In the genomic region with DNA sequence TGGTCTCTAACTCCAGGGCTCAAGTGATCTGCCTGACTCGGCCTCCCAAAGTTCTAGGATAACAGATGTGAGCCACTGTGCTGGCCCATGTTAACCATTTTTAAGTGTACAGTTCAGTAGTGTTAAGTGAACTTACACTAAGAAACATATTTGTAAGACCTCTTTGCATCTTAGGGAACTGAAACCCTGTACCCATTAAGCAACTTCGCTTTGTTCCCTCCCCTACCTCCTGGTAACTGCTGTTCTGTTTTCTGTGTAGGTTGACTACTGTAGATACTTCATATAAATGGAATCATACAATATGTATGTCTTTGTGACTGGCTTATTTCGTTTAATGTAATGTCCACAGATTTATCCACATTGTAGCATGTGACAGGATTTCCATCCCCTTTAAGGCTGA, we compare ENCODE assay signal across 21 cellular contexts. TPM values are rescaled to one million over a fixed set of nuclear protein-coding genes. Genes with fewer than 3 reads are reported as not detected.
DNase-seq lines count a peak whose midpoint lies in the region; ATAC-seq, FAIRE-seq and TF ChIP-seq lines count a peak whose summit lies in the region.
"Had no signal": no experiment of that assay in that cellular context is flagged by ENCODE, and none has a peak within 500 bp of the region (broad histone marks: within the 10 kb centered on the region; RNA-seq: fewer than 3 reads in every experiment).

No MANE protein-coding gene starts in this region.

- peak; percentile 54 for ATAC-seq in HG03066 (IDR thresholded peaks at IDR 0.05; ENCODE audit: low read depth, unreplicated experiment)
- ATAC-seq in memory B cell (ENCODE audit: low read depth) = peak; percentile 100
- ATAC-seq in activated CD4-positive, alpha-beta T cell treated with anti-CD3 and anti-CD28 coated beads for 36 hours = no peak

- peak; percentile 40 for FAIRE-seq in GM12892 (lab: Jason Lieb, UNC)
- FAIRE-seq: bronchial epithelial cell, GM19239 had no signal

- H3K36me3 ChIP-seq in OCI-LY3 (replicated peaks; ENCODE audit: low read depth, low read length) = peaks cover 11% of the 10 kb centered on the region
- H3K36me3 ChIP-seq: ovary had no signal

- H3K4me3 Mint-ChIP-seq in memory B cell = no peak overlapping the region
- no peak overlapping the region for H3K4me3 Mint-ChIP-seq in activated CD4-positive, alpha-beta T cell treated with anti-CD3 and anti-CD28 coated beads for 36 hours
- H3K4me3 Mint-ChIP-seq: activated T-helper 1 cell treated with anti-CD3 and anti-CD28 coated beads, Interleukin-12 subunit alpha, Interleukin-12 subunit beta, Interleukin-2, Interleukin-4 antibody, amounts not matched to agents 30 ng/mL and 10 ng/mL and 1 ng/mL, durations not matched to agents 14 hours and 24 hours and 36 hours had no signal

- TF ChIP-seq POLR2A in GM12892 (IDR thresholded peaks at IDR 0.05; ENCODE audit: low read depth, low read length) = no peak

- TF ChIP-seq CTCF in OCI-LY3 (IDR thresholded peaks at IDR 0.05; ENCODE audit: low read depth, low read length) = no peak

- H3K27ac Mint-ChIP-seq in memory B cell = peak overlapping the region; percentile 53
- H3K27ac Mint-ChIP-seq in activated CD4-positive, alpha-beta T cell treated with anti-CD3 and anti-CD28 coated beads for 36 hours = no peak overlapping the region
- H3K27ac Mint-ChIP-seq: activated T-helper 1 cell treated with anti-CD3 and anti-CD28 coated beads, Interleukin-12 subunit alpha, Interleukin-12 subunit beta, Interleukin-2, Interleukin-4 antibody, amounts not matched to agents 30 ng/mL and 10 ng/mL and 1 ng/mL, durations not matched to agents 14 hours and 24 hours and 36 hours had no signal

- H3K27me3 Mint-ChIP-seq in memory B cell = no peaks in the 10 kb centered on the region
- H3K27me3 Mint-ChIP-seq in activated CD4-positive, alpha-beta T cell treated with anti-CD3 and anti-CD28 coated beads for 36 hours = no peaks in the 10 kb centered on the region

- no peak overlapping the region for H2AFZ ChIP-seq in OCI-LY3 (ENCODE audit: low read depth, low read length)

- peaks cover 40% of the 10 kb centered on the region for H3K79me2 ChIP-seq in OCI-LY3 (ENCODE audit: low read length)

- no peaks in the 10 kb centered on the region for H3K27me3 ChIP-seq in OCI-LY3 (ENCODE audit: low read depth, low read length)
- H3K27me3 ChIP-seq: ovary, testis had no signal

- peaks cover 11% of the 10 kb centered on the region for H3K4me1 ChIP-seq in OCI-LY3 (ENCODE audit: low read length)
- H3K4me1 ChIP-seq: Caco-2, testis had no signal

- no peak overlapping the region for H3K9ac ChIP-seq in OCI-LY3 (ENCODE audit: low read length)

- H3K27ac ChIP-seq in OCI-LY3 (ENCODE audit: low read length) = peak overlapping the region; percentile 70
- H3K27ac ChIP-seq: ovary, testis, WERI-Rb-1 had no signal

- no peaks in the 10 kb centered on the region for H4K20me1 ChIP-seq in OCI-LY3 (ENCODE audit: insufficient read depth, low read length)

- peaks cover 13% of the 10 kb centered on the region for H3K36me3 Mint-ChIP-seq in memory B cell
- H3K36me3 Mint-ChIP-seq in activated CD4-positive, alpha-beta T cell treated with anti-CD3 and anti-CD28 coated beads for 36 hours (ENCODE audit: low read depth) = peaks cover 42% of the 10 kb centered on the region

- no peaks in the 10 kb centered on the region for H3K9me3 ChIP-seq in OCI-LY3 (ENCODE audit: insufficient read depth, low read length)
- H3K9me3 ChIP-seq: Caco-2, ovary, testis had no signal

- CTCF ChIA-PET in activated CD4-positive, alpha-beta T cell treated with anti-CD3 and anti-CD28 coated beads for 36 hours (lab: Charles Lee) = interaction anchor here (0.6 kb wide), 1 partner anchor 8 kb away, joined by 3 read pairs; no protein-coding TSS in a partner anchor

- H3K4me1 Mint-ChIP-seq in memory B cell = peaks cover 9% of the 10 kb centered on the region
- no peaks in the 10 kb centered on the region for H3K4me1 Mint-ChIP-seq in activated CD4-positive, alpha-beta T cell treated with anti-CD3 and anti-CD28 coated beads for 36 hours

- intact Hi-C loops in activated CD4-positive, alpha-beta T cell treated with anti-CD3 and anti-CD28 coated beads for 36 hours (cut with DNase I, micrococcal nuclease) = no loop called here

- H3K4me3 ChIP-seq in OCI-LY3 (ENCODE audit: low read length) = no peak overlapping the region
- H3K4me3 ChIP-seq: ovary, testis had no signal

- H3K4me2 ChIP-seq in OCI-LY3 (ENCODE audit: low read length) = peak overlapping the region; percentile 30

- POLR2A ChIA-PET in activated CD4-positive, alpha-beta T cell treated with anti-CD3 and anti-CD28 coated beads for 36 hours (lab: Charles Lee) = no interaction called here

- DNase-seq in GM12892 (ENCODE audit: insufficient read length) (no peak), memory B cell (ENCODE audit: low spot score in 2 of 2) (peak in 1 of 2 donors; percentile 28), HuH-7 (ENCODE audit: low spot score) (no peak), DMS79 treated with DMSO at 0.1 percent for 48 hours (lab: John Stamatoyannopoulos, UW) (no peak)
- DNase-seq in activated CD4-positive, alpha-beta T cell treated with anti-CD3 and anti-CD28 coated beads, Interleukin-2, amount 50 U/mL, for 1 hour = no peak
- DNase-seq in activated CD4-positive, alpha-beta T cell treated with anti-CD3 and anti-CD28 coated beads for 36 hours = no peak
- DNase-seq: activated CD8-positive, alpha-beta memory T cell treated with anti-CD3 and anti-CD28 coated beads for 24 hours; Caco-2; NCI-H2029; NCI-H526 treated with DMSO at 0.1 percent for 48 hours; ovary; testis; WERI-Rb-1 had no signal

- H3K9me3 Mint-ChIP-seq in memory B cell = no peaks in the 10 kb centered on the region
- no peaks in the 10 kb centered on the region for H3K9me3 Mint-ChIP-seq in activated CD4-positive, alpha-beta T cell treated with anti-CD3 and anti-CD28 coated beads for 36 hours (ENCODE audit: low read depth)
- H3K9me3 Mint-ChIP-seq: activated T-helper 1 cell treated with anti-CD3 and anti-CD28 coated beads, Interleukin-12 subunit alpha, Interleukin-12 subunit beta, Interleukin-2, Interleukin-4 antibody, amounts not matched to agents 30 ng/mL and 10 ng/mL and 1 ng/mL, durations not matched to agents 14 hours and 24 hours and 36 hours had no signal

RNA-seq across cellular contexts. Expression of gene NUDC, which starts 11.0 kb away (rescaled TPM):
- polyA plus RNA-seq in GM12892 (2012; ENCODE audit: missing spikeins) = 48.0 TPM
- total RNA-seq in activated CD4-positive, alpha-beta T cell treated with anti-CD3 and anti-CD28 coated beads for 36 hours = 100 to 1,000 TPM in 1 of 2 experiments, 10 to 100 TPM in 1; 95.9 to 101 TPM

RNA-seq across cellular contexts. Expression of gene NR0B2, which starts 18.8 kb away (rescaled TPM):
- not detected for polyA plus RNA-seq in GM12892 (2012; ENCODE audit: missing spikeins)
- total RNA-seq in activated CD4-positive, alpha-beta T cell treated with anti-CD3 and anti-CD28 coated beads for 36 hours = not detected
- total RNA-seq: activated T-helper 1 cell treated with anti-CD3 and anti-CD28 coated beads, Interleukin-12 subunit alpha, Interleukin-12 subunit beta, Interleukin-2, Interleukin-4 antibody, amounts not matched to agents 30 ng/mL and 10 ng/mL and 1 ng/mL, durations not matched to agents 14 hours and 24 hours and 36 hours; bronchial epithelial cell; dermis microvascular lymphatic vessel endothelial cell; epithelial cell of proximal tubule; M059J had no signal

RNA-seq across cellular contexts. Expression of gene KDF1, which starts 27.7 kb away (rescaled TPM):
- polyA plus RNA-seq in GM12892 (2012; ENCODE audit: missing spikeins) = 0.15 TPM
- under 1 TPM; 0.30 to 0.39 TPM for total RNA-seq in activated CD4-positive, alpha-beta T cell treated with anti-CD3 and anti-CD28 coated beads for 36 hours
- total RNA-seq: activated T-helper 1 cell treated with anti-CD3 and anti-CD28 coated beads, Interleukin-12 subunit alpha, Interleukin-12 subunit beta, Interleukin-2, Interleukin-4 antibody, amounts not matched to agents 30 ng/mL and 10 ng/mL and 1 ng/mL, durations not matched to agents 14 hours and 24 hours and 36 hours; dermis microvascular lymphatic vessel endothelial cell; M059J had no signal

RNA-seq across cellular contexts. Expression of gene GPATCH3, which starts 32.3 kb away (rescaled TPM):
- 6.0 TPM for polyA plus RNA-seq in GM12892 (2012; ENCODE audit: missing spikeins)
- 1 to 10 TPM; 7.0 to 8.7 TPM for total RNA-seq in activated CD4-positive, alpha-beta T cell treated with anti-CD3 and anti-CD28 coated beads for 36 hours

RNA-seq across cellular contexts. Expression of gene GPN2, which starts 42.5 kb away (rescaled TPM):
- 16.8 TPM for polyA plus RNA-seq in GM12892 (2012; ENCODE audit: missing spikeins)
- total RNA-seq in activated CD4-positive, alpha-beta T cell treated with anti-CD3 and anti-CD28 coated beads for 36 hours = 10 to 100 TPM; 44.3 to 45.6 TPM
